Comparison of ENCODE assay signal across 8 cellular contexts in the genomic region with DNA sequence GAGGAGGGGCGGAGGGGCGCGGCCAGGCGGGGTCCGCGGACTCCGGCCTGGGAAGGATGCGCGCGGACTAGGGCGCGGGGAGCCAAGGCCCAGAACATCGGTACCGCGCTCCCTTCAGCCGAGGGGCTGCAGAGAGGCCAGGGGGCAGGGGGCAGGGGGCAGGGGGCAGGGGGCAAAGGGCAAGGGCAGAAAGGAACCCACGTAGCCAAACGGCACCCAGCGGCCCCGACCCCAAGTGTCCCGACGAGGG. TPM values are rescaled to one million over a fixed set of nuclear protein-coding genes. Genes with fewer than 3 reads are reported as not detected.
DNase-seq lines count a peak whose midpoint lies in the region; ATAC-seq lines count a peak whose summit lies in the region.

No MANE protein-coding gene starts in this region.

- peak; percentile 18 for ATAC-seq in GM19025 (IDR thresholded peaks at IDR 0.05; ENCODE audit: low read depth, unreplicated experiment)
- ATAC-seq in HG03342 (IDR thresholded peaks at IDR 0.05; ENCODE audit: unreplicated experiment) = peak; percentile 14
- peak; percentile 27 to 36 for ATAC-seq in activated T-cell treated with anti-CD3 and anti-CD28 coated beads, Interleukin-2, amount 50 U/mL, for 72 hours (replicated peaks in 1 of 2)
- peak; percentile 40 for ATAC-seq in left ventricle myocardium superior
- ATAC-seq in GM21360 (IDR thresholded peaks at IDR 0.05; ENCODE audit: unreplicated experiment) = no peak

- H3K4me1 Mint-ChIP-seq in activated T-cell treated with anti-CD3 and anti-CD28 coated beads, Interleukin-2, amount 50 U/mL, for 72 hours (ENCODE audit: low read depth) = peaks cover 26% of the 10 kb centered on the region

- H3K36me3 Mint-ChIP-seq in activated T-cell treated with anti-CD3 and anti-CD28 coated beads, Interleukin-2, amount 50 U/mL, for 72 hours (ENCODE audit: insufficient read depth in 2 of 2) = peaks cover 0 to 6% of the 10 kb centered on the region in 2 donors

- H3K27ac Mint-ChIP-seq in activated T-cell treated with anti-CD3 and anti-CD28 coated beads, Interleukin-2, amount 50 U/mL, for 72 hours = no peak overlapping the region

- intact Hi-C loops in left ventricle myocardium superior (cut with micrococcal nuclease) = no loop called here

- peak overlapping the region; percentile 87 to 98 for H3K4me3 Mint-ChIP-seq in activated T-cell treated with anti-CD3 and anti-CD28 coated beads, Interleukin-2, amount 50 U/mL, for 72 hours

- H3K27me3 Mint-ChIP-seq in activated T-cell treated with anti-CD3 and anti-CD28 coated beads, Interleukin-2, amount 50 U/mL, for 72 hours (ENCODE audit: low read depth) = no peaks in the 10 kb centered on the region

- H3K9me3 Mint-ChIP-seq in activated T-cell treated with anti-CD3 and anti-CD28 coated beads, Interleukin-2, amount 50 U/mL, for 72 hours = no peaks in the 10 kb centered on the region

- H3K27ac ChIP-seq in skin epidermis = peak overlapping the region; percentile 78 to 97 (median 95)

- H3K4me3 ChIP-seq in skin epidermis = peak overlapping the region; percentile 72 to 93 (median 85)

- DNase-seq in AG08396 (ENCODE audit: low spot score) = peak; percentile 84
- DNase-seq in activated T-cell treated with anti-CD3 and anti-CD28 coated beads, Interleukin-2, amount 50 U/mL, for 72 hours = peak in 1 of 2 donors; percentile 66
- no peak for DNase-seq in left ventricle myocardium superior
- no peak for DNase-seq in effector CD8-positive, alpha-beta T cell (lab: John Stamatoyannopoulos, UW)

RNA-seq across cellular contexts. Expression of a gene that starts 0.5 kb away (rescaled TPM):
- 10 to 100 TPM; 12.3 to 14.5 TPM for total RNA-seq in activated T-cell treated with anti-CD3 and anti-CD28 coated beads, Interleukin-2, amount 50 U/mL, for 72 hours
- 4.9 TPM for total RNA-seq in left ventricle myocardium superior

RNA-seq across cellular contexts. Expression of a gene that starts 54.0 kb away (rescaled TPM):
- total RNA-seq in activated T-cell treated with anti-CD3 and anti-CD28 coated beads, Interleukin-2, amount 50 U/mL, for 72 hours = 100 to 1,000 TPM; 210 to 232 TPM
- 18.5 TPM for total RNA-seq in left ventricle myocardium superior

Comparison
In these comparisons a context has a peak if more than half of its experiments do, and no peak if none do; other contexts are left out.
1. RNA of a gene that starts 54.0 kb away (total RNA-seq): 210 to 232 TPM in activated T-cell treated with anti-CD3 and anti-CD28 coated beads, Interleukin-2, amount 50 U/mL, for 72 hours; 18.5 TPM in left ventricle myocardium superior (single experiment); every median in the first group is over 10 times any median in the second.